Comparison of ENCODE assay signal across 8 cellular contexts in the genomic region with DNA sequence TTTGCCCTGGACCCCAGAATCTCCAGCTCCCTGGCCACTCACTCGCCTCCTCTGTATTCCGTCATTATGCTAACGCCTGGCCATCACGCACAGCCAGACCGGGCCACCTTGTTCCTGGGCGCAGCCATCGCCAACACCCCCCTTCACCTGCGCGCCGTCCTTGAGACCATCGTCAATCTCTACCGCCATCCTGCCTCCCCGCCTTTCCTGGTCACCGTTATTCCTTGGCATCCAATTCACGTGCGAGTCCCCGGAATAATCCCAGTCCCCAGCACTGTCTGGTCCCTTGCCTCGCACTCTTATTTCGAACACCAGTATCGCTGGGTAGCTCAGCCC. TPM values are rescaled to one million over a fixed set of nuclear protein-coding genes. Genes with fewer than 3 reads are reported as not detected.
DNase-seq lines count a peak whose midpoint lies in the region; TF ChIP-seq lines count a peak whose summit lies in the region.

No MANE protein-coding gene starts in this region.

- no peak overlapping the region for H4K91ac ChIP-seq in neuronal stem cell (ENCODE audit: low read depth, low read length, poor library complexity)

- H3K9me3 ChIP-seq in SJCRH30 (replicated peaks) (no peaks in the 10 kb centered on the region), esophagus muscularis mucosa (no peaks in the 10 kb centered on the region), neuronal stem cell (replicated peaks in 1 of 2; ENCODE audit: control insufficient read depth in 2 of 2, insufficient read depth in 1 of 2, low read depth in 1 of 2, low read length in 2 of 2) (peaks cover 0 to 6% of the 10 kb centered on the region in 2 donors)

- H3K36me3 ChIP-seq in SJCRH30 (peaks cover 11% of the 10 kb centered on the region), esophagus muscularis mucosa (peaks cover 9 to 29% (median 27%) of the 10 kb centered on the region in 4 donors), neuronal stem cell (replicated peaks in 1 of 2; ENCODE audit: control insufficient read depth in 2 of 2, insufficient read depth in 2 of 2, low read length in 2 of 2) (peaks cover 13 to 21% of the 10 kb centered on the region in 2 donors)

- TF ChIP-seq EP300 in esophagus muscularis mucosa (IDR thresholded peaks at IDR 0.05): no peak

- no peak overlapping the region for H4K8ac ChIP-seq in neuronal stem cell (ENCODE audit: low read depth, low read length)

- H3K27me3 ChIP-seq in SJCRH30: no peaks in the 10 kb centered on the region
- H3K27me3 ChIP-seq in esophagus muscularis mucosa: no peaks in the 10 kb centered on the region
- H3K27me3 ChIP-seq in neuronal stem cell (ENCODE audit: control insufficient read depth in 3 of 3, insufficient read depth in 3 of 3, low read depth in 1 of 3, low read length in 3 of 3): no peaks in the 10 kb centered on the region

- peak overlapping the region; percentile 76 for H3K14ac ChIP-seq in neuronal stem cell (ENCODE audit: low read length)

- H3K9ac ChIP-seq in neuronal stem cell (ENCODE audit: low read depth, low read length, poor library complexity): peak overlapping the region; percentile 98

- H2BK5ac ChIP-seq in neuronal stem cell (ENCODE audit: low read length): peak overlapping the region; percentile 56

- intact Hi-C loops in esophagus muscularis mucosa (cut with DNase I): no loop called here

- H3K23ac ChIP-seq in neuronal stem cell (ENCODE audit: low read depth, low read length, poor library complexity): peak overlapping the region; percentile 60

- no peak for TF ChIP-seq POLR2A in esophagus muscularis mucosa (IDR thresholded peaks at IDR 0.05; ENCODE audit: low read depth)

- DNase-seq in NCI-H748 (lab: John Stamatoyannopoulos, UW; ENCODE audit: unreplicated experiment) (peak; percentile 32), NCI-H748 treated with DMSO at 0.1 percent for 48 hours (lab: John Stamatoyannopoulos, UW) (no peak), SJCRH30 (peak in 1 of 2 experiments; percentile 50), esophagus muscularis mucosa (ENCODE audit: extremely low spot score) (no peak), neuronal stem cell (ENCODE audit: low spot score) (peak; percentile 20), inferior parietal cortex (ENCODE audit: extremely low spot score) (no peak), ureter (ENCODE audit: low spot score) (no peak), NCI-H1436 (lab: John Stamatoyannopoulos, UW) (no peak)

- no peak overlapping the region for H2BK12ac ChIP-seq in neuronal stem cell (ENCODE audit: low read length)

- TF ChIP-seq CTCF in esophagus muscularis mucosa (IDR thresholded peaks at IDR 0.05): no peak

- WGBS in esophagus muscularis mucosa: 0% methylated on average over 18 of the region's 20 CpGs
- no CpG with 5 or more reads among the region's 20 CpGs for WGBS in neuronal stem cell (ENCODE audit: extremely low coverage in 2 of 2, insufficient read length in 2 of 2, insufficient replicate concordance in 1 of 2), 2 donors

- H3K4me1 ChIP-seq in SJCRH30: no peaks in the 10 kb centered on the region; the same call in 1 of the 2 replicates
- peaks cover 12 to 31% (median 23%) of the 10 kb centered on the region in 4 donors for H3K4me1 ChIP-seq in esophagus muscularis mucosa
- peaks cover 0 to 6% of the 10 kb centered on the region in 2 donors for H3K4me1 ChIP-seq in neuronal stem cell (ENCODE audit: control insufficient read depth in 2 of 2, insufficient read depth in 1 of 2, low read depth in 1 of 2, low read length in 2 of 2)

- peak overlapping the region; percentile 95 for H3K18ac ChIP-seq in neuronal stem cell (ENCODE audit: low read length)

- H2AFZ ChIP-seq in neuronal stem cell (ENCODE audit: low read length): peak overlapping the region; percentile 95

- H3K79me1 ChIP-seq in neuronal stem cell (ENCODE audit: low read depth, low read length): peaks cover 5% of the 10 kb centered on the region

- H3K4me3 ChIP-seq in SJCRH30: peak overlapping the region; percentile 78
- peak overlapping the region; percentile 81 to 91 (median 84) for H3K4me3 ChIP-seq in esophagus muscularis mucosa
- peak overlapping the region; percentile 78 to 87 for H3K4me3 ChIP-seq in neuronal stem cell (ENCODE audit: low read length in 2 of 2)

- H3K27ac ChIP-seq in SJCRH30 (peak overlapping the region; percentile 49), esophagus muscularis mucosa (replicated peaks in 1 of 4) (peak overlapping the region; percentile 87 to 95 (median 92)), neuronal stem cell (replicated peaks; ENCODE audit: low read length) (peak overlapping the region; percentile 83)

- H3K4ac ChIP-seq in neuronal stem cell (ENCODE audit: low read length): no peak overlapping the region

- H3K4me2 ChIP-seq in neuronal stem cell (ENCODE audit: insufficient read depth, low read length, poor library complexity, severe bottlenecking): peak overlapping the region; percentile 99

- no peak overlapping the region for H2BK120ac ChIP-seq in neuronal stem cell (ENCODE audit: low read depth, low read length)

- no peak overlapping the region for H2AK5ac ChIP-seq in neuronal stem cell (ENCODE audit: low read depth, low read length)

- no peak overlapping the region for H2BK15ac ChIP-seq in neuronal stem cell (ENCODE audit: low read length)

RNA-seq across cellular contexts. Expression of a gene that starts 0.5 kb away (rescaled TPM):
- 145 and 149 TPM in 2 replicates for total RNA-seq in SJCRH30 (2014; rRNA removed; shearing (Covaris generic))
- total RNA-seq in esophagus muscularis mucosa (100 to 1,000 TPM in 2 of 4 donors, 10 to 100 TPM in 2; 81.4 to 122 (median 108) TPM), ureter (42.1 TPM)
- 92.1 TPM for polyA plus RNA-seq in neuronal stem cell (2013, experiment 1 of 2)
- 93.7 TPM for polyA plus RNA-seq in neuronal stem cell (2013, experiment 2 of 2)

RNA-seq across cellular contexts. Expression of a gene that starts 5.3 kb away (rescaled TPM):
- total RNA-seq in SJCRH30 (2014; rRNA removed; shearing (Covaris generic)): 2.8 and 4.3 TPM in 2 replicates
- total RNA-seq in esophagus muscularis mucosa: 1 to 10 TPM in 3 of 4 donors, under 1 TPM in 1; 0.83 to 2.3 (median 1.2) TPM
- 1.6 TPM for polyA plus RNA-seq in neuronal stem cell (2013, experiment 1 of 2)
- 1.9 TPM for polyA plus RNA-seq in neuronal stem cell (2013, experiment 2 of 2)
- 1.2 TPM for total RNA-seq in ureter

RNA-seq across cellular contexts. Expression of a gene that starts 14.1 kb away (rescaled TPM):
- total RNA-seq in SJCRH30 (2014; rRNA removed; shearing (Covaris generic)): 31.2 and 31.8 TPM in 2 replicates
- total RNA-seq in esophagus muscularis mucosa (10 to 100 TPM; 34.1 to 73.7 (median 51.4) TPM), ureter (29.8 TPM)
- polyA plus RNA-seq in neuronal stem cell (2013, experiment 1 of 2): 33.0 TPM
- polyA plus RNA-seq in neuronal stem cell (2013, experiment 2 of 2): 30.7 TPM

RNA-seq across cellular contexts. Expression of a gene that starts 19.8 kb away (rescaled TPM):
- 20.3 and 26.4 TPM in 2 replicates for total RNA-seq in SJCRH30 (2014; rRNA removed; shearing (Covaris generic))
- total RNA-seq in esophagus muscularis mucosa (10 to 100 TPM; 11.6 to 17.6 (median 15.5) TPM), ureter (18.3 TPM)
- polyA plus RNA-seq in neuronal stem cell (2013, experiment 1 of 2): 11.7 TPM
- polyA plus RNA-seq in neuronal stem cell (2013, experiment 2 of 2): 11.2 TPM

RNA-seq across cellular contexts. Expression of a gene that starts 20.0 kb away (rescaled TPM):
- 21.5 and 21.8 TPM in 2 replicates for total RNA-seq in SJCRH30 (2014; rRNA removed; shearing (Covaris generic))
- 10 to 100 TPM in 3 of 4 donors, 1 to 10 TPM in 1; 9.6 to 19.3 (median 10.6) TPM for total RNA-seq in esophagus muscularis mucosa
- 6.9 TPM for polyA plus RNA-seq in neuronal stem cell (2013, experiment 1 of 2)
- 7.3 TPM for polyA plus RNA-seq in neuronal stem cell (2013, experiment 2 of 2)
- total RNA-seq in ureter: 12.8 TPM

Comparison
In these comparisons a context has a peak if more than half of its experiments do, and no peak if none do; other contexts are left out.
1. DNase-seq: peak in NCI-H748 (single experiment) and neuronal stem cell (single experiment); none in NCI-H748 treated with DMSO at 0.1 percent for 48 hours (single experiment), esophagus muscularis mucosa (single experiment), inferior parietal cortex (single experiment), ureter (single experiment) and NCI-H1436 (single experiment).
2. Peak in every context shown above with its lines, with median percentiles within 50 percentile points of each other: H3K27ac ChIP-seq and H3K4me3 ChIP-seq.